Comparison of ENCODE assay signal across 22 cellular contexts in genomic region chr1:211825990-211826389, GRCh38. TPM values are rescaled to one million over a fixed set of nuclear protein-coding genes. Genes with fewer than 3 reads are reported as not detected.
DNase-seq lines count a peak whose midpoint lies in the region; ATAC-seq, FAIRE-seq and TF ChIP-seq lines count a peak whose summit lies in the region.
"Had no signal": no experiment of that assay in that cellular context is flagged by ENCODE, and none has a peak within 500 bp of the region (broad histone marks: within the 10 kb centered on the region; RNA-seq: fewer than 3 reads in every experiment).

No MANE protein-coding gene starts in this region.

- H3K4me1 ChIP-seq in foreskin keratinocyte: peaks cover 13% of the 10 kb centered on the region
- H3K4me1 ChIP-seq in H9 (ENCODE audit: insufficient read depth, low read length): no peaks in the 10 kb centered on the region
- H3K4me1 ChIP-seq: parathyroid adenoma had no signal

- H2BK20ac ChIP-seq in H9 (ENCODE audit: low read depth, low read length, poor library complexity, severe bottlenecking): no peak overlapping the region

- H3K4me2 ChIP-seq in H9 (ENCODE audit: insufficient read depth, insufficient read length, low read length): no peak overlapping the region
- H3K4me2 ChIP-seq: KMS-11 had no signal

- H3K56ac ChIP-seq in H9 (ENCODE audit: insufficient read length, low read depth, low read length): no peak overlapping the region

- no CpG with 5 or more reads among the region's 1 CpG for WGBS in H9 (ENCODE audit: extremely low coverage, insufficient read length, low lambda C conversion rate)

- in situ Hi-C loops in ACHN (cut with HindIII; ENCODE audit: low pct_ligation_motif_present, low pct_unique_long_range_greater_than_20kb, low sequenced_read_pairs): no loop called here

- H3K36me3 Mint-ChIP-seq in T-helper 17 cell (ENCODE audit: low read depth): no peaks in the 10 kb centered on the region
- H3K36me3 Mint-ChIP-seq in H9 (ENCODE audit: insufficient read depth in 1 of 3, low read depth in 3 of 3): no peaks in the 10 kb centered on the region; a peak in 1 of 7 replicates

- H3K4me1 Mint-ChIP-seq in T-helper 17 cell (peaks cover 30% of the 10 kb centered on the region), H9 (peaks cover 9 to 10% of the 10 kb centered on the region in 2 experiments)

- no peak overlapping the region for H4K8ac ChIP-seq in H9 (replicated peaks; ENCODE audit: insufficient read length, low read depth, low read length)

- H3K23ac ChIP-seq in H9 (ENCODE audit: insufficient read length, low read depth, low read length): no peak overlapping the region

- H3K79me2 ChIP-seq in H9 (ENCODE audit: insufficient read depth, low read length): no peaks in the 10 kb centered on the region
- H3K79me2 ChIP-seq: parathyroid adenoma had no signal

- no peaks in the 10 kb centered on the region; a peak in 1 of 5 replicates for H3K9me3 Mint-ChIP-seq in H9
- H3K9me3 Mint-ChIP-seq: activated CD8-positive, alpha-beta T cell treated with anti-CD3 and anti-CD28 coated beads for 36 hours; naive B cell had no signal

- no peak for FAIRE-seq in HTR-8/SVneo (lab: Jason Lieb, UNC)

- H2BK15ac ChIP-seq in H9 (ENCODE audit: low read depth, low read length): no peak overlapping the region

- no peak overlapping the region for H3K9ac ChIP-seq in H9 (ENCODE audit: extremely low read depth, insufficient read length, low read length)
- H3K9ac ChIP-seq: KMS-11, parathyroid adenoma had no signal

- no peaks in the 10 kb centered on the region for H3K79me1 ChIP-seq in H9 (ENCODE audit: insufficient read depth, low read depth, low read length, poor library complexity, severe bottlenecking)

- DNase-seq in ACHN (peak; percentile 60), HTR-8/SVneo (ENCODE audit: insufficient read length, low spot score) (peak; percentile 48), astrocyte of the hippocampus (ENCODE audit: low read depth, low spot score) (peak; percentile 48), foreskin keratinocyte (peak in 1 of 2 donors; percentile 46), T-helper 17 cell (no peak), H9 (no peak), HUDEP-2 (lab: John Stamatoyannopoulos, UW; ENCODE audit: unreplicated experiment in 76 of 76) (no peak)
- DNase-seq in effector CD8-positive, alpha-beta T cell (lab: John Stamatoyannopoulos, UW): no peak
- DNase-seq: activated CD8-positive, alpha-beta T cell treated with anti-CD3 and anti-CD28 coated beads for 36 hours; AML-193; dermis blood vessel endothelial cell; esophagus squamous epithelium; GDM1; naive B cell; NCI-H1436; NCI-H510A treated with DMSO at 0.1 percent for 48 hours; OCI-M1; stimulated activated naive CD4-positive, alpha-beta T cell; upper lobe of left lung had no signal

- H3K27me3 ChIP-seq in foreskin keratinocyte (no peaks in the 10 kb centered on the region), H9 (ENCODE audit: insufficient read depth, low read length) (no peaks in the 10 kb centered on the region; the same call in 1 of the 2 replicates)
- H3K27me3 ChIP-seq: esophagus squamous epithelium, upper lobe of left lung had no signal

- no peak overlapping the region for H3K14ac ChIP-seq in H9 (ENCODE audit: insufficient read depth, low read length)

- TF ChIP-seq CTCF in foreskin keratinocyte (conservative IDR thresholded peaks at IDR 0.05) (no peak), H9 (conservative IDR thresholded peaks at IDR 0.05) (no peak)

- ATAC-seq in foreskin keratinocyte (peak; percentile 19), T-helper 17 cell (no peak)
- ATAC-seq: activated CD8-positive, alpha-beta T cell treated with anti-CD3 and anti-CD28 coated beads for 36 hours had no signal

- H3K18ac ChIP-seq in H9 (ENCODE audit: insufficient read length, low read depth, low read length): no peak overlapping the region

- no peak overlapping the region for H2BK12ac ChIP-seq in H9 (ENCODE audit: insufficient read length, low read depth, low read length)

- no peak overlapping the region for H3K27ac ChIP-seq in foreskin keratinocyte
- H3K27ac ChIP-seq in H9 (ENCODE audit: insufficient read length, low read depth, low read length): no peak overlapping the region
- H3K27ac ChIP-seq: esophagus squamous epithelium, KMS-11, parathyroid adenoma, upper lobe of left lung, VCaP had no signal

- H3K27me3 Mint-ChIP-seq in T-helper 17 cell (no peaks in the 10 kb centered on the region), H9 (ENCODE audit: low read depth) (peaks cover 11% of the 10 kb centered on the region)
- H3K27me3 Mint-ChIP-seq: activated CD8-positive, alpha-beta T cell treated with anti-CD3 and anti-CD28 coated beads for 36 hours; naive B cell had no signal

- H2AFZ ChIP-seq in H9 (ENCODE audit: low read length): no peak overlapping the region
- H2AFZ ChIP-seq: parathyroid adenoma had no signal

- H4K5ac ChIP-seq in H9 (ENCODE audit: insufficient read length, low read depth, low read length): no peak overlapping the region

- H3T11ph ChIP-seq in H9 (ENCODE audit: low read length): no peak overlapping the region

- no peak overlapping the region for H2BK5ac ChIP-seq in H9 (ENCODE audit: insufficient read length, low read length)

- H3K4ac ChIP-seq in H9 (ENCODE audit: low read depth, low read length): no peak overlapping the region

- H2BK120ac ChIP-seq in H9 (ENCODE audit: low read depth, low read length, poor library complexity, severe bottlenecking): no peak overlapping the region

- peaks cover 10% of the 10 kb centered on the region for H3K23me2 ChIP-seq in H9 (ENCODE audit: insufficient read length, low read depth, low read length, poor library complexity, severe bottlenecking)

- H3K27ac Mint-ChIP-seq in T-helper 17 cell (no peak overlapping the region), H9 (no peak overlapping the region)
- H3K27ac Mint-ChIP-seq: activated CD8-positive, alpha-beta T cell treated with anti-CD3 and anti-CD28 coated beads for 36 hours had no signal

- H4K91ac ChIP-seq in H9 (ENCODE audit: insufficient read length, low read depth, low read length): no peak overlapping the region

- H3K9me3 ChIP-seq in T-helper 17 cell (ENCODE audit: control insufficient read depth, low read length, poor library complexity, severe bottlenecking): no peaks in the 10 kb centered on the region
- no peaks in the 10 kb centered on the region for H3K9me3 ChIP-seq in H9 (ENCODE audit: control insufficient read depth, low read depth, low read length)
- H3K9me3 ChIP-seq: esophagus squamous epithelium, upper lobe of left lung had no signal

- no peak overlapping the region for H2AK5ac ChIP-seq in H9 (ENCODE audit: insufficient read length, low read length)

- no peaks in the 10 kb centered on the region for H4K20me1 ChIP-seq in H9 (ENCODE audit: control insufficient read depth, insufficient read depth, insufficient read length)

- H3K4me3 Mint-ChIP-seq in T-helper 17 cell (no peak overlapping the region), H9 (no peak overlapping the region)
- H3K4me3 Mint-ChIP-seq: activated CD8-positive, alpha-beta T cell treated with anti-CD3 and anti-CD28 coated beads for 36 hours; naive B cell had no signal

RNA-seq across cellular contexts. Expression of gene LPGAT1, which starts 4.6 kb away (rescaled TPM):
- total RNA-seq in foreskin keratinocyte: 30.9 and 32.1 TPM in 2 replicates
- 6.5 and 7.5 TPM in 2 replicates for polyA plus RNA-seq in foreskin keratinocyte
- total RNA-seq in T-helper 17 cell: 10 to 100 TPM; 35.0 to 42.9 TPM
- 12.2 and 17.4 TPM in 2 replicates for total RNA-seq in H9 (2021)

Comparison
In these comparisons a context has a peak if more than half of its experiments do, and no peak if none do; other contexts are left out.
1. DNase-seq: peak in ACHN (single experiment), HTR-8/SVneo (single experiment) and astrocyte of the hippocampus (single experiment); none in T-helper 17 cell (0 of 3), effector CD8-positive, alpha-beta T cell (single experiment), H9 (single experiment) and HUDEP-2 (0 of 76).